Comparison of ENCODE assay signal across 1 cellular context in genomic region chr12:106098691-106099200, GRCh38.
TF ChIP-seq lines count a peak whose summit lies in the region.

No MANE protein-coding gene starts in this region.

TF ChIP-seq in GM12891, 5 proteins besides CTCF, POLR2A, EP300 and RAD21:
- peak; percentile 29; the same call in 1 of the 2 replicates for TF ChIP-seq SPI1 (IDR thresholded peaks at IDR 0.05; ENCODE audit: low read depth, low read length)
- no peak for TF ChIP-seq POLR2AphosphoS5 (IDR thresholded peaks at IDR 0.05; ENCODE audit: low read depth, low read length)
